Comparison of ENCODE assay signal across 11 cellular contexts in genomic region chr17:34254146-34254545, GRCh38. TPM values are rescaled to one million over a fixed set of nuclear protein-coding genes. Genes with fewer than 3 reads are reported as not detected.
A peak's percentile ranks its signal among the peaks of the same experiment; 100 is the strongest.
DNase-seq lines count a peak whose midpoint lies in the region; ATAC-seq and TF ChIP-seq lines count a peak whose summit lies in the region.
"Had no signal": no experiment of that assay in that cellular context is flagged by ENCODE, and none has a peak within 500 bp of the region (broad histone marks: within the 10 kb centered on the region; RNA-seq: fewer than 3 reads in every experiment).

No MANE protein-coding gene starts in this region.

- no peaks in the 10 kb centered on the region; a peak in 1 of 22 replicates for H4K20me1 ChIP-seq in BLaER1 treated with 17β-estradiol and CSF1 and Interleukin-3, amounts not matched to agents 10 nM and 100 nM

- H3K9ac ChIP-seq in BLaER1 treated with 17β-estradiol and CSF1 and Interleukin-3, amounts not matched to agents 10 nM and 100 nM = peak overlapping the region in 4 of 11 experiments; percentile 51 to 92 (median 86); a peak in 6 of 22 replicates
- peak overlapping the region; percentile 89 for H3K9ac ChIP-seq in adipocyte (ENCODE audit: low read length)
- H3K9ac ChIP-seq: KMS-11 had no signal

- no peak for TF ChIP-seq CTCF in left ventricle myocardium inferior (IDR thresholded peaks at IDR 0.05; ENCODE audit: borderline replicate concordance)
- no peak for TF ChIP-seq CTCF in A673 (conservative IDR thresholded peaks at IDR 0.05; ENCODE audit: low read depth, low read length)

- peaks cover 0 to 17% (median 0%) of the 10 kb centered on the region in 11 experiments; a peak in 4 of 22 replicates for H3K36me3 ChIP-seq in BLaER1 treated with 17β-estradiol and CSF1 and Interleukin-3, amounts not matched to agents 10 nM and 100 nM
- H3K36me3 ChIP-seq in adipocyte (ENCODE audit: control insufficient read depth, insufficient read depth, low read length, severe bottlenecking) (no peaks in the 10 kb centered on the region), left ventricle myocardium inferior (peaks cover 4% of the 10 kb centered on the region), A673 (ENCODE audit: insufficient read depth, low read length, poor library complexity, severe bottlenecking) (no peaks in the 10 kb centered on the region)
- H3K36me3 ChIP-seq: cardiac muscle cell had no signal

- H3K9me3 ChIP-seq in BLaER1 treated with 17β-estradiol and CSF1 and Interleukin-3, amounts not matched to agents 10 nM and 100 nM (replicated peaks in 1 of 11) = no peaks in the 10 kb centered on the region
- no peaks in the 10 kb centered on the region for H3K9me3 ChIP-seq in adipocyte (ENCODE audit: control insufficient read depth, low read length)
- H3K9me3 ChIP-seq in left ventricle myocardium inferior (replicated peaks) = no peaks in the 10 kb centered on the region
- no peaks in the 10 kb centered on the region for H3K9me3 ChIP-seq in A673 (ENCODE audit: low read depth, low read length, poor library complexity, severe bottlenecking)

- intact Hi-C loops in left ventricle myocardium inferior (cut with micrococcal nuclease) = no loop called here
- intact Hi-C loops in A673 (cut with micrococcal nuclease; ENCODE audit: unreplicated experiment) = no loop called here

- H3K27ac ChIP-seq in BLaER1 treated with 17β-estradiol and CSF1 and Interleukin-3, amounts not matched to agents 10 nM and 100 nM = peak overlapping the region in 8 of 11 experiments; percentile 21 to 97 (median 68); a peak in 11 of 22 replicates
- H3K27ac ChIP-seq in left ventricle myocardium inferior (replicated peaks) = peak overlapping the region; percentile 91
- H3K27ac ChIP-seq in A673 (ENCODE audit: low read depth, low read length, poor library complexity, severe bottlenecking) = no peak overlapping the region
- H3K27ac ChIP-seq: cardiac muscle cell, KMS-11 had no signal

- CTCF ChIA-PET in A673 (lab: Charles Lee) = no interaction called here

- no peaks in the 10 kb centered on the region for H3K27me3 ChIP-seq in BLaER1 treated with 17β-estradiol and CSF1 and Interleukin-3, amounts not matched to agents 10 nM and 100 nM
- no peaks in the 10 kb centered on the region for H3K27me3 ChIP-seq in adipocyte (replicated peaks; ENCODE audit: control insufficient read depth, insufficient read depth, low read length)
- H3K27me3 ChIP-seq in left ventricle myocardium inferior (ENCODE audit: low read depth) = no peaks in the 10 kb centered on the region
- no peaks in the 10 kb centered on the region for H3K27me3 ChIP-seq in A673 (replicated peaks; ENCODE audit: insufficient read depth, low read depth, low read length, poor library complexity)
- H3K27me3 ChIP-seq: cardiac muscle cell had no signal

- peaks cover 31 to 94% (median 62%) of the 10 kb centered on the region in 10 experiments for H3K4me1 ChIP-seq in BLaER1 treated with 17β-estradiol and CSF1 and Interleukin-3, amounts not matched to agents 10 nM and 100 nM
- H3K4me1 ChIP-seq in adipocyte (ENCODE audit: control insufficient read depth, insufficient read depth, low read length) (peaks cover 73% of the 10 kb centered on the region), left ventricle myocardium inferior (peaks cover 81% of the 10 kb centered on the region), A673 (ENCODE audit: insufficient read depth, low read length, poor library complexity, severe bottlenecking) (no peaks in the 10 kb centered on the region)

- DNase-seq in adipocyte (ENCODE audit: low read depth) (peak; percentile 73), left ventricle myocardium inferior (no peak), renal cortical epithelial cell (ENCODE audit: low read depth) (peak; percentile 70), A673 (ENCODE audit: low spot score) (no peak), RKO (ENCODE audit: low spot score) (no peak)
- DNase-seq: activated CD8-positive, alpha-beta T cell treated with anti-CD3 and anti-CD28 coated beads, Interleukin-2, amount 10 ng/mL, durations not matched to agents 7 days and 5 days had no signal

- peak overlapping the region; percentile 54 to 98 (median 81); a peak in 21 of 22 replicates for H3K4me2 ChIP-seq in BLaER1 treated with 17β-estradiol and CSF1 and Interleukin-3, amounts not matched to agents 10 nM and 100 nM
- H3K4me2 ChIP-seq: KMS-11 had no signal

- BruUV-seq in A673 (replicated peaks; lab: Mats Ljungman, UMichigan) = no TSS peak

- no peak for ATAC-seq in GM21526 (IDR thresholded peaks at IDR 0.05; ENCODE audit: low FRiP score, unreplicated experiment)
- no peak for ATAC-seq in HG03571 (IDR thresholded peaks at IDR 0.05; ENCODE audit: unreplicated experiment)
- ATAC-seq: activated CD8-positive, alpha-beta T cell treated with anti-CD3 and anti-CD28 coated beads, Interleukin-2, amount 10 ng/mL, durations not matched to agents 7 days and 5 days had no signal

- POLR2A ChIA-PET in A673 (lab: Charles Lee; ENCODE audit: low non-redundant PET) = no interaction called here

- peak overlapping the region in 1 of 10 experiments; percentile 6; a peak in 2 of 20 replicates for H3K4me3 ChIP-seq in BLaER1 treated with 17β-estradiol and CSF1 and Interleukin-3, amounts not matched to agents 10 nM and 100 nM
- H3K4me3 ChIP-seq in adipocyte (ENCODE audit: low read length) = peak overlapping the region; percentile 85
- H3K4me3 ChIP-seq in left ventricle myocardium inferior = peak overlapping the region; percentile 65
- no peak overlapping the region for H3K4me3 ChIP-seq in A673 (ENCODE audit: low read depth, low read length, poor library complexity, severe bottlenecking)
- H3K4me3 ChIP-seq: cardiac muscle cell had no signal

RNA-seq across cellular contexts. Expression of gene CCL2, which starts 0.9 kb away (rescaled TPM):
- total RNA-seq in left ventricle myocardium inferior (24.3 TPM), renal cortical epithelial cell (29.2 and 148 TPM in 2 replicates), A673 (2021) (3.7 and 3.9 TPM in 2 replicates)
- total RNA-seq: activated CD8-positive, alpha-beta T cell treated with anti-CD3 and anti-CD28 coated beads, Interleukin-2, amount 10 ng/mL, durations not matched to agents 7 days and 5 days had no signal

RNA-seq across cellular contexts. Expression of gene CCL7, which starts 15.9 kb away (rescaled TPM):
- total RNA-seq in left ventricle myocardium inferior (not detected), renal cortical epithelial cell (not detected in 2 replicates), A673 (2021) (not detected in 2 replicates)
- total RNA-seq: activated CD8-positive, alpha-beta T cell treated with anti-CD3 and anti-CD28 coated beads, Interleukin-2, amount 10 ng/mL, durations not matched to agents 7 days and 5 days; cardiac muscle cell had no signal

RNA-seq across cellular contexts. Expression of gene CCL11, which starts 31.4 kb away (rescaled TPM):
- total RNA-seq in left ventricle myocardium inferior (3.8 TPM), renal cortical epithelial cell (not detected in 2 replicates), A673 (2021) (not detected in 2 replicates)
- total RNA-seq: activated CD8-positive, alpha-beta T cell treated with anti-CD3 and anti-CD28 coated beads, Interleukin-2, amount 10 ng/mL, durations not matched to agents 7 days and 5 days; cardiac muscle cell had no signal

Comparison
In these comparisons a context has a peak if more than half of its experiments do, and no peak if none do; other contexts are left out.
1. DNase-seq: peak in adipocyte (single experiment) and renal cortical epithelial cell (single experiment); none in left ventricle myocardium inferior (single experiment), A673 (single experiment) and RKO (single experiment).